1 cellular context compared by ENCODE assay signal in genomic region chr18:63074987-63075404, GRCh38.
A peak's percentile ranks its signal among the peaks of the same experiment; 100 is the strongest.
TF ChIP-seq lines count a peak whose summit lies in the region.

No MANE protein-coding gene starts in this region.

TF ChIP-seq in K562, 482 proteins besides CTCF, POLR2A, EP300 and RAD21 (continued from another document and continues in another):
- TF ChIP-seq XRCC4 (IDR thresholded peaks at IDR 0.05; ENCODE audit: extremely low read depth, insufficient read depth, insufficient read length) (no peak), EP400 (IDR thresholded peaks at IDR 0.05) (no peak), SAP30 (IDR thresholded peaks at IDR 0.05; ENCODE audit: borderline replicate concordance, insufficient read depth, low read depth, low read length, poor library complexity, severe bottlenecking) (no peak), USF2 (CRISPR knock-in tag; IDR thresholded peaks at IDR 0.05) (peak; percentile 98), ARNT (IDR thresholded peaks at IDR 0.05) (no peak), KDM5B (IDR thresholded peaks at IDR 0.05; ENCODE audit: insufficient replicate concordance, low read depth, low read length) (no peak), PREB (CRISPR knock-in tag; IDR thresholded peaks at IDR 0.05) (no peak), NR2C1 (IDR thresholded peaks at IDR 0.05) (no peak), NR2C1 (tag; IDR thresholded peaks at IDR 0.05) (no peak), SRF (CRISPR knock-in tag; IDR thresholded peaks at IDR 0.05) (no peak), MBD1 (CRISPR knock-in tag; IDR thresholded peaks at IDR 0.05) (no peak), BACH1 (tag; IDR thresholded peaks at IDR 0.05) (no peak), ZNF217 (CRISPR knock-in tag; IDR thresholded peaks at IDR 0.05) (no peak), ZEB2 (IDR thresholded peaks at IDR 0.05) (no peak), ZNF695 (CRISPR knock-in tag; IDR thresholded peaks at IDR 0.05) (no peak), ZNF184 (CRISPR knock-in tag; IDR thresholded peaks at IDR 0.05) (no peak), MLLT1 (IDR thresholded peaks at IDR 0.05) (no peak), ZBTB17 (CRISPR knock-in tag; IDR thresholded peaks at IDR 0.05) (no peak), NFYB (IDR thresholded peaks at IDR 0.05; ENCODE audit: extremely low read depth, insufficient read length) (peak; percentile 97), PHF8 (IDR thresholded peaks at IDR 0.05; ENCODE audit: borderline replicate concordance, low read length) (no peak), TGIF2 (CRISPR knock-in tag; IDR thresholded peaks at IDR 0.05) (no peak), ZFX (CRISPR knock-in tag; IDR thresholded peaks at IDR 0.05) (no peak), AFF4 (CRISPR knock-in tag; IDR thresholded peaks at IDR 0.05) (no peak), TBP (optimal IDR thresholded peaks at IDR 0.05; ENCODE audit: low read depth, low read length) (no peak), BHLHE40 (IDR thresholded peaks at IDR 0.05; ENCODE audit: low read length) (peak; percentile 69), MNT (conservative IDR thresholded peaks at IDR 0.05) (no peak), IFI16 (CRISPR knock-in tag; IDR thresholded peaks at IDR 0.05) (no peak), HES1 (IDR thresholded peaks at IDR 0.05; ENCODE audit: low read depth) (no peak), HDAC8 (tag; IDR thresholded peaks at IDR 0.05) (no peak), BCLAF1 (IDR thresholded peaks at IDR 0.05; ENCODE audit: borderline replicate concordance in 1 of 2, control insufficient read depth in 1 of 2, low read depth in 2 of 2, low read length in 1 of 2) (no peak), ZNF316 (IDR thresholded peaks at IDR 0.05) (no peak), E2F3 (CRISPR knock-in tag; IDR thresholded peaks at IDR 0.05) (no peak), KAT7 (CRISPR knock-in tag; IDR thresholded peaks at IDR 0.05; ENCODE audit: borderline replicate concordance) (no peak), KHSRP (IDR thresholded peaks at IDR 0.05) (no peak), RBM34 (IDR thresholded peaks at IDR 0.05; ENCODE audit: borderline replicate concordance, insufficient read depth, low read length) (no peak), MTA1 (IDR thresholded peaks at IDR 0.05; ENCODE audit: borderline replicate concordance) (no peak), MTA3 (IDR thresholded peaks at IDR 0.05; ENCODE audit: borderline replicate concordance) (no peak), PTTG1 (tag; IDR thresholded peaks at IDR 0.05; ENCODE audit: low read depth) (no peak), DACH1 (IDR thresholded peaks at IDR 0.05; ENCODE audit: partially characterized antibody) (no peak), HOMEZ (CRISPR knock-in tag; IDR thresholded peaks at IDR 0.05) (no peak), ZNF354B (CRISPR knock-in tag; IDR thresholded peaks at IDR 0.05) (no peak), CCAR2 (IDR thresholded peaks at IDR 0.05; ENCODE audit: low read depth, low read length) (no peak), ZNF668 (CRISPR knock-in tag; IDR thresholded peaks at IDR 0.05) (no peak), SMARCC2 (IDR thresholded peaks at IDR 0.05; ENCODE audit: low read depth) (no peak), SMARCB1 (IDR thresholded peaks at IDR 0.05; ENCODE audit: insufficient read length, low read depth) (no peak), KAT8 (IDR thresholded peaks at IDR 0.05; ENCODE audit: low read depth) (no peak), E2F6 (IDR thresholded peaks at IDR 0.05; ENCODE audit: borderline replicate concordance in 1 of 2, extremely low read depth in 1 of 2, insufficient read depth in 1 of 2, insufficient read length in 1 of 2, low read depth in 1 of 2, low read length in 1 of 2, poor library complexity in 1 of 2, severe bottlenecking in 1 of 2) (peak in 1 of 2 experiments; percentile 79), USF1 (CRISPR knock-in tag; IDR thresholded peaks at IDR 0.05) (peak; percentile 92)
